ENCODE assay signal across 8 cellular contexts in genomic region chr1:39214998-39215873, GRCh38. TPM values are rescaled to one million over a fixed set of nuclear protein-coding genes. Genes with fewer than 3 reads are reported as not detected.
DNase-seq lines count a peak whose midpoint lies in the region; ATAC-seq, FAIRE-seq and TF ChIP-seq lines count a peak whose summit lies in the region.

No MANE protein-coding gene starts in this region.

- no peaks in the 10 kb centered on the region for H3K27me3 Mint-ChIP-seq in CD14-positive monocyte (ENCODE audit: low read depth in 3 of 3)
- no peaks in the 10 kb centered on the region for H3K27me3 Mint-ChIP-seq in stimulated activated naive CD8-positive, alpha-beta T cell treated with anti-CD3 and anti-CD28 coated beads, Interleukin-15, Interleukin-2, amounts not matched to agents 100 ng/mL and 50 ng/mL, for 24 hours

- peaks cover 0 to 2% (median 0%) of the 10 kb centered on the region in 7 donors for H3K9me3 Mint-ChIP-seq in CD14-positive monocyte
- no peaks in the 10 kb centered on the region for H3K9me3 Mint-ChIP-seq in stimulated activated naive CD8-positive, alpha-beta T cell treated with anti-CD3 and anti-CD28 coated beads, Interleukin-15, Interleukin-2, amounts not matched to agents 100 ng/mL and 50 ng/mL, for 24 hours

- H3K27me3 ChIP-seq in HUES48 (ENCODE audit: control insufficient read depth, insufficient read depth, low read length): no peaks in the 10 kb centered on the region
- H3K27me3 ChIP-seq in right atrium auricular region: no peaks in the 10 kb centered on the region

- peak overlapping the region; percentile 83 to 94 (median 89) for H3K27ac Mint-ChIP-seq in CD14-positive monocyte
- peak overlapping the region; percentile 94 for H3K27ac Mint-ChIP-seq in stimulated activated naive CD8-positive, alpha-beta T cell treated with anti-CD3 and anti-CD28 coated beads, Interleukin-15, Interleukin-2, amounts not matched to agents 100 ng/mL and 50 ng/mL, for 24 hours

- peaks cover 0 to 3% of the 10 kb centered on the region in 2 donors for H3K36me3 Mint-ChIP-seq in CD14-positive monocyte
- peaks cover 13% of the 10 kb centered on the region for H3K36me3 Mint-ChIP-seq in stimulated activated naive CD8-positive, alpha-beta T cell treated with anti-CD3 and anti-CD28 coated beads, Interleukin-15, Interleukin-2, amounts not matched to agents 100 ng/mL and 50 ng/mL, for 24 hours (ENCODE audit: low read depth)

- H3K36me3 ChIP-seq in HUES48 (ENCODE audit: control insufficient read depth, insufficient read depth, low read length): no peaks in the 10 kb centered on the region
- no peaks in the 10 kb centered on the region for H3K36me3 ChIP-seq in right atrium auricular region

- peak overlapping the region; percentile 86 to 90 for H3K4me3 Mint-ChIP-seq in CD14-positive monocyte
- peak overlapping the region; percentile 95 for H3K4me3 Mint-ChIP-seq in stimulated activated naive CD8-positive, alpha-beta T cell treated with anti-CD3 and anti-CD28 coated beads, Interleukin-15, Interleukin-2, amounts not matched to agents 100 ng/mL and 50 ng/mL, for 24 hours

- H3K4me1 ChIP-seq in HUES48 (ENCODE audit: control insufficient read depth, insufficient read depth, low read length): peaks cover 27% of the 10 kb centered on the region
- H3K4me1 ChIP-seq in right atrium auricular region: peaks cover 0 to 69% of the 10 kb centered on the region in 2 donors

- DNase-seq in CD14-positive monocyte (ENCODE audit: low spot score): peak; percentile 68
- peak; percentile 49 for DNase-seq in activated CD8-positive, alpha-beta memory T cell treated with anti-CD3 and anti-CD28 coated beads, Interleukin-2, amount 50 U/mL, for 4 hours
- no peak for DNase-seq in right atrium auricular region (ENCODE audit: low spot score)
- DNase-seq in NCI-H2171 treated with DMSO at 0.1 percent for 48 hours (lab: John Stamatoyannopoulos, UW): no peak
- no peak for DNase-seq in HTR-8/SVneo (ENCODE audit: insufficient read length, low spot score)

- no peak overlapping the region for H3K4me3 ChIP-seq in HUES48 (ENCODE audit: low read depth, low read length)
- peak overlapping the region; percentile 13 to 32 for H3K4me3 ChIP-seq in right atrium auricular region

- peaks cover 56% of the 10 kb centered on the region for H3K4me1 Mint-ChIP-seq in CD14-positive monocyte
- H3K4me1 Mint-ChIP-seq in stimulated activated naive CD8-positive, alpha-beta T cell treated with anti-CD3 and anti-CD28 coated beads, Interleukin-15, Interleukin-2, amounts not matched to agents 100 ng/mL and 50 ng/mL, for 24 hours (ENCODE audit: low read depth): peaks cover 67% of the 10 kb centered on the region

- intact Hi-C loops in CD14-positive monocyte (cut with micrococcal nuclease): no loop called here

- ATAC-seq in GM19395 (IDR thresholded peaks at IDR 0.05; ENCODE audit: unreplicated experiment): peak; percentile 67

- no peak overlapping the region for H3K9ac ChIP-seq in HUES48 (ENCODE audit: low read depth, low read length)

- H3K9me3 ChIP-seq in HUES48 (ENCODE audit: control insufficient read depth, insufficient read depth, low read length) (no peaks in the 10 kb centered on the region), right atrium auricular region (no peaks in the 10 kb centered on the region)

- TF ChIP-seq CTCF in CD14-positive monocyte (IDR thresholded peaks at IDR 0.05) (no peak), right atrium auricular region (IDR thresholded peaks at IDR 0.05) (no peak)

- FAIRE-seq in HTR-8/SVneo (lab: Jason Lieb, UNC): no peak

- peak overlapping the region; percentile 52 for H3K27ac ChIP-seq in HUES48 (ENCODE audit: low read depth, low read length)
- peak overlapping the region; percentile 80 to 87 for H3K27ac ChIP-seq in right atrium auricular region

RNA-seq across cellular contexts. Expression of gene MACF1, which starts 10.7 kb away (rescaled TPM):
- polyA plus RNA-seq in CD14-positive monocyte: 1 to 10 TPM; 3.4 to 4.5 TPM
- 100 to 1,000 TPM; 273 to 278 TPM for total RNA-seq in right atrium auricular region

Comparison
In these comparisons a context has a peak if more than half of its experiments do, and no peak if none do; other contexts are left out.
1. DNase-seq: peak in CD14-positive monocyte (single experiment) and activated CD8-positive, alpha-beta memory T cell treated with anti-CD3 and anti-CD28 coated beads, Interleukin-2, amount 50 U/mL, for 4 hours (single experiment); none in right atrium auricular region (single experiment), NCI-H2171 treated with DMSO at 0.1 percent for 48 hours (single experiment) and HTR-8/SVneo (single experiment).